Comparison of ENCODE assay signal across 21 cellular contexts in the genomic region with DNA sequence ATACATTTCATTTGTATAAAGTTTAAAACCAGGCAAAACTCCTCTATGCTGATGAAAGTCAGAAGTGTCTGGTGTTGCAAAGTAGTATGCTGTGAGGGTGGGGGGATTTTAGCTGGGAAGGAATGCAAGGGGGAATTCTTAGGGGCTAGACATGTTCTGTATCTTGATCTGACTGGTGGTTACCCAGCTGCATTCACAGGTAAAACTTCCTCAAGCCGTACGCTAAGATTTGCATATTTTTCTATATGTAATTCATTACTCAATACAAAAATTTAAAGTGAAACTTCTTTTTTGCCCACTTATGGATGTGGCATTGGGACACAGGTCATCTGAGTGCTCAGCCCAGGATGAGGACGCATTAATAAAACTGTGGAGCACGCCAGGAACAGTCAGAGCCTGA.
A peak's percentile ranks its signal among the peaks of the same experiment; 100 is the strongest.
DNase-seq lines count a peak whose midpoint lies in the region; ATAC-seq and TF ChIP-seq lines count a peak whose summit lies in the region.
"Had no signal": no experiment of that assay in that cellular context is flagged by ENCODE, and none has a peak within 500 bp of the region (broad histone marks: within the 10 kb centered on the region; RNA-seq: fewer than 3 reads in every experiment).

No MANE protein-coding gene starts in this region.

- no peak overlapping the region for H3K4ac ChIP-seq in mesendoderm (ENCODE audit: low read depth, low read length)

- no peak overlapping the region for H2BK15ac ChIP-seq in mesendoderm (replicated peaks; ENCODE audit: low read depth)

- H3K27ac ChIP-seq in mesendoderm (ENCODE audit: low read depth, low read length) (no peak overlapping the region), sigmoid colon (no peak overlapping the region)
- H3K27ac ChIP-seq: left lung, neutrophil, upper lobe of right lung had no signal

- no peak overlapping the region for H3K23ac ChIP-seq in mesendoderm (ENCODE audit: low read length)

- H4K8ac ChIP-seq in mesendoderm (ENCODE audit: low read depth, low read length) = no peak overlapping the region

- H3K36me3 Mint-ChIP-seq in progenitor cell of endocrine pancreas (ENCODE audit: insufficient read depth) = peaks cover 4% of the 10 kb centered on the region
- H3K36me3 Mint-ChIP-seq: activated naive CD8-positive, alpha-beta T cell; CD4-positive, alpha-beta memory T cell had no signal

- TF ChIP-seq POLR2A in sigmoid colon (IDR thresholded peaks at IDR 0.05) = no peak

- H3K4me1 ChIP-seq in mesendoderm (ENCODE audit: control insufficient read depth, low read depth, low read length) (peaks cover 6% of the 10 kb centered on the region), sigmoid colon (peaks cover 0 to 20% (median 5%) of the 10 kb centered on the region in 4 donors)
- H3K4me1 ChIP-seq: left lung, upper lobe of right lung had no signal

- no CpG with 5 or more reads among the region's 4 CpGs for WGBS in mesendoderm (ENCODE audit: extremely low coverage, insufficient coverage, low lambda C conversion rate)
- 43 to 49% methylated on average over 4 of the region's 4 CpGs for WGBS in sigmoid colon, 2 donors

- H4K5ac ChIP-seq in mesendoderm (ENCODE audit: low read length) = no peak overlapping the region

- intact Hi-C loops in sigmoid colon (cut with DNase I) = no loop called here

- peak; percentile 68 for ATAC-seq in GM19351 (IDR thresholded peaks at IDR 0.05; ENCODE audit: unreplicated experiment)
- peak; percentile 63 for ATAC-seq in HG02852 (IDR thresholded peaks at IDR 0.05; ENCODE audit: unreplicated experiment)
- ATAC-seq: activated T-helper 17 cell treated with anti-CD3 and anti-CD28 coated beads, Interleukin-2, amount 50 U/mL, for 72 hours; left lung; upper lobe of right lung had no signal

- no peak for TF ChIP-seq EP300 in sigmoid colon (IDR thresholded peaks at IDR 0.05)

- H3K27me3 ChIP-seq in mesendoderm (ENCODE audit: insufficient read depth, low read length, poor library complexity) = no peaks in the 10 kb centered on the region
- H3K27me3 ChIP-seq in sigmoid colon = no peaks in the 10 kb centered on the region
- H3K27me3 ChIP-seq: left lung, MG63, neutrophil, upper lobe of right lung had no signal

- H2AK5ac ChIP-seq in mesendoderm (ENCODE audit: low read length) = no peak overlapping the region

- H3K18ac ChIP-seq in mesendoderm (ENCODE audit: low read length) = peak overlapping the region; percentile 70

- peak overlapping the region; percentile 31 for H3K56ac ChIP-seq in mesendoderm (ENCODE audit: low read length)

- no peak overlapping the region for H3K27ac Mint-ChIP-seq in progenitor cell of endocrine pancreas
- H3K27ac Mint-ChIP-seq: activated CD4-positive, alpha-beta T cell treated with anti-CD3 and anti-CD28 coated beads, Interleukin-2, amount 10 ng/mL, durations not matched to agents 7 days and 5 days; activated naive CD8-positive, alpha-beta T cell; activated T-helper 17 cell treated with anti-CD3 and anti-CD28 coated beads, Interleukin-2, amount 50 U/mL, for 72 hours; CD4-positive, alpha-beta memory T cell had no signal

- DNase-seq in NCI-H1048 (lab: John Stamatoyannopoulos, UW) (peak; percentile 64), mesendoderm (no peak), sigmoid colon (no peak), cortex of kidney (lab: John Stamatoyannopoulos, UW) (no peak), progenitor cell of endocrine pancreas (ENCODE audit: low spot score, unreplicated experiment) (no peak)
- no peak for DNase-seq in activated CD4-positive, CD25-positive, alpha-beta regulatory T cell (lab: John Stamatoyannopoulos, UW)
- DNase-seq: activated CD4-positive, alpha-beta T cell treated with anti-CD3 and anti-CD28 coated beads, Interleukin-2, amount 10 ng/mL, durations not matched to agents 7 days and 5 days; CD4-positive, alpha-beta memory T cell; DMS53; left lung; MG63; NCI-H1436 treated with DMSO at 0.1 percent for 48 hours; NCI-H2171; NCI-H69; T-helper 1 cell; upper lobe of right lung had no signal

- TF ChIP-seq CTCF in sigmoid colon (IDR thresholded peaks at IDR 0.05) (no peak), progenitor cell of endocrine pancreas (IDR thresholded peaks at IDR 0.05; ENCODE audit: unreplicated experiment) (no peak)

- H3K9me3 ChIP-seq in sigmoid colon = no peaks in the 10 kb centered on the region
- H3K9me3 ChIP-seq: left lung, MG63, neutrophil, upper lobe of right lung had no signal

- H3K79me1 ChIP-seq in mesendoderm (ENCODE audit: low read length) = no peaks in the 10 kb centered on the region

- H2BK120ac ChIP-seq in mesendoderm (ENCODE audit: low read depth, low read length) = no peak overlapping the region

- peaks cover 19% of the 10 kb centered on the region for H3K4me1 Mint-ChIP-seq in progenitor cell of endocrine pancreas (ENCODE audit: low read depth)
- H3K4me1 Mint-ChIP-seq: activated CD4-positive, alpha-beta T cell treated with anti-CD3 and anti-CD28 coated beads, Interleukin-2, amount 10 ng/mL, durations not matched to agents 7 days and 5 days; activated T-helper 17 cell treated with anti-CD3 and anti-CD28 coated beads, Interleukin-2, amount 50 U/mL, for 72 hours; CD4-positive, alpha-beta memory T cell had no signal

- H3K9me3 Mint-ChIP-seq in progenitor cell of endocrine pancreas (ENCODE audit: low read depth) = peaks cover 12% of the 10 kb centered on the region
- H3K9me3 Mint-ChIP-seq: activated CD4-positive, alpha-beta T cell treated with anti-CD3 and anti-CD28 coated beads, Interleukin-2, amount 10 ng/mL, durations not matched to agents 7 days and 5 days; activated T-helper 17 cell treated with anti-CD3 and anti-CD28 coated beads, Interleukin-2, amount 50 U/mL, for 72 hours had no signal

- peaks cover 6% of the 10 kb centered on the region for H3K27me3 Mint-ChIP-seq in progenitor cell of endocrine pancreas
- H3K27me3 Mint-ChIP-seq: activated CD4-positive, alpha-beta T cell treated with anti-CD3 and anti-CD28 coated beads, Interleukin-2, amount 10 ng/mL, durations not matched to agents 7 days and 5 days; activated naive CD8-positive, alpha-beta T cell; CD4-positive, alpha-beta memory T cell had no signal

- H3K4me3 ChIP-seq in mesendoderm (ENCODE audit: low read length) (no peak overlapping the region), sigmoid colon (no peak overlapping the region)
- H3K4me3 ChIP-seq: left lung, MG63, upper lobe of right lung had no signal

- H3K9ac ChIP-seq in mesendoderm (ENCODE audit: low read length) = peak overlapping the region; percentile 11

- no peak overlapping the region for H2BK5ac ChIP-seq in mesendoderm (ENCODE audit: low read length)

- H3K36me3 ChIP-seq in mesendoderm (ENCODE audit: control insufficient read depth, insufficient read depth, low read length) (no peaks in the 10 kb centered on the region), sigmoid colon (no peaks in the 10 kb centered on the region)
- H3K36me3 ChIP-seq: left lung, MG63, neutrophil, upper lobe of right lung had no signal

- no peak overlapping the region for H3K4me3 Mint-ChIP-seq in progenitor cell of endocrine pancreas (ENCODE audit: low read depth)
- H3K4me3 Mint-ChIP-seq: activated CD4-positive, alpha-beta T cell treated with anti-CD3 and anti-CD28 coated beads, Interleukin-2, amount 10 ng/mL, durations not matched to agents 7 days and 5 days; activated naive CD8-positive, alpha-beta T cell; activated T-helper 17 cell treated with anti-CD3 and anti-CD28 coated beads, Interleukin-2, amount 50 U/mL, for 72 hours; CD4-positive, alpha-beta memory T cell had no signal

- no peak overlapping the region for H3K4me2 ChIP-seq in mesendoderm (ENCODE audit: low read length)

- no peaks in the 10 kb centered on the region for H3K79me2 ChIP-seq in mesendoderm (ENCODE audit: control insufficient read depth, insufficient read depth, low read length)
